In the genomic region with DNA sequence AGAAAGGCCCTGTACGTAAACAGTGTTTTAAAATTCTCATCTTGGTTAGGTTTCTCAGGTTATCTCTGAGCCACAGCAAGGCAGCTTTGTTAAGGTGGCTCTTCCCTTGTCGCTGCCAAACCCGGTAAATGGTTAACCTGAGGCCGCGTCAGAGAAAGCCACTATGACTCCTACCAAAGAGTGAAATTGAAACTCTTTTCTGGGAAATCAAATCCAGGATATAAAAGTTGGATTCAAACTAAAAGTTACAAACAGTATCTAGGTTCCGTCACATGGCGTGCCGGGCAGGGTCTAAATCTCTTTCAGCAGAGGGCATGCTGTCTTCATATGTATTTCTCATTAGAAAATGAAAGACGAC, we compare ENCODE assay signal across 8 cellular contexts. TPM values are rescaled to one million over a fixed set of nuclear protein-coding genes. Genes with fewer than 3 reads are reported as not detected.
DNase-seq lines count a peak whose midpoint lies in the region; ATAC-seq and TF ChIP-seq lines count a peak whose summit lies in the region.

No MANE protein-coding gene starts in this region.

- H3K4me1 Mint-ChIP-seq in glutamatergic neuron (ENCODE audit: low read depth, unreplicated experiment) = peaks cover 2% of the 10 kb centered on the region

- TF ChIP-seq CTCF in glutamatergic neuron (IDR thresholded peaks at IDR 0.05; ENCODE audit: partially characterized antibody, unreplicated experiment) = no peak

- peak; percentile 49 for ATAC-seq in HG02763 (IDR thresholded peaks at IDR 0.05; ENCODE audit: unreplicated experiment)

- H3K27ac Mint-ChIP-seq in glutamatergic neuron (ENCODE audit: unreplicated experiment) = peak overlapping the region; percentile 79

- intact Hi-C loops in posterior cingulate gyrus (cut with DNase I) = loop anchor here (2.0 to 10.0 kb wide), 3 partner anchors 115 to 439 kb away; partner anchors contain the start of gene OTUD4

- peaks cover 2% of the 10 kb centered on the region for H3K9me3 Mint-ChIP-seq in glutamatergic neuron (ENCODE audit: unreplicated experiment)

- peak overlapping the region; percentile 93 for H3K4me3 Mint-ChIP-seq in glutamatergic neuron (ENCODE audit: unreplicated experiment)

- peaks cover 3% of the 10 kb centered on the region for H3K27me3 Mint-ChIP-seq in glutamatergic neuron (ENCODE audit: unreplicated experiment)

- DNase-seq in NCI-H510A treated with DMSO at 0.1 percent for 48 hours (lab: John Stamatoyannopoulos, UW) (peak; percentile 76), NCI-H510A (lab: John Stamatoyannopoulos, UW) (no peak), NCI-H446 treated with DMSO at 0.1 percent for 48 hours (lab: John Stamatoyannopoulos, UW) (peak; percentile 43), glutamatergic neuron (no peak), posterior cingulate gyrus (peak in 7 of 10 donors; percentile 6 to 81 (median 18))
- peak in 3 of 4 experiments; percentile 5 to 32 (median 25) for DNase-seq in activated naive CD4-positive, alpha-beta T cell (lab: John Stamatoyannopoulos, UW)
- DNase-seq in central memory CD4-positive, alpha-beta T cell = no peak

- peaks cover 4% of the 10 kb centered on the region for H3K36me3 Mint-ChIP-seq in glutamatergic neuron (ENCODE audit: unreplicated experiment)

RNA-seq across cellular contexts. Expression of gene MMAA, which starts 0.4 kb away (rescaled TPM):
- total RNA-seq in glutamatergic neuron (ENCODE audit: unreplicated experiment) = 3.5 TPM

Comparison
In these comparisons a context has a peak if more than half of its experiments do, and no peak if none do; other contexts are left out.
1. DNase-seq: peak in NCI-H510A treated with DMSO at 0.1 percent for 48 hours (single experiment), NCI-H446 treated with DMSO at 0.1 percent for 48 hours (single experiment), activated naive CD4-positive, alpha-beta T cell (3 of 4) and posterior cingulate gyrus (7 of 10); none in NCI-H510A (single experiment), glutamatergic neuron (single experiment) and central memory CD4-positive, alpha-beta T cell (single experiment).